Comparison of ENCODE assay signal across 1 cellular context in genomic region chr20:5714261-5715041, GRCh38.
TF ChIP-seq lines count a peak whose summit lies in the region.

No MANE protein-coding gene starts in this region.

TF ChIP-seq in HepG2, 621 proteins besides CTCF, POLR2A, EP300 and RAD21 (continued from another document and continues in another):
- no peak for TF ChIP-seq ATF2 (CRISPR knock-in tag; IDR thresholded peaks at IDR 0.05)
- TF ChIP-seq, protein P1, sequence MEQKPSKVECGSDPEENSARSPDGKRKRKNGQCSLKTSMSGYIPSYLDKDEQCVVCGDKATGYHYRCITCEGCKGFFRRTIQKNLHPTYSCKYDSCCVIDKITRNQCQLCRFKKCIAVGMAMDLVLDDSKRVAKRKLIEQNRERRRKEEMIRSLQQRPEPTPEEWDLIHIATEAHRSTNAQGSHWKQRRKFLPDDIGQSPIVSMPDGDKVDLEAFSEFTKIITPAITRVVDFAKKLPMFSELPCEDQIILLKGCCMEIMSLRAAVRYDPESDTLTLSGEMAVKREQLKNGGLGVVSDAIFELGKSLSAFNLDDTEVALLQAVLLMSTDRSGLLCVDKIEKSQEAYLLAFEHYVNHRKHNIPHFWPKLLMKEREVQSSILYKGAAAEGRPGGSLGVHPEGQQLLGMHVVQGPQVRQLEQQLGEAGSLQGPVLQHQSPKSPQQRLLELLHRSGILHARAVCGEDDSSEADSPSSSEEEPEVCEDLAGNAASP (CRISPR knock-in tag; IDR thresholded peaks at IDR 0.05; ENCODE audit: borderline replicate concordance) = peak; percentile 57; the same call in 1 of the 2 replicates
- TF ChIP-seq JUNB (CRISPR knock-in tag; IDR thresholded peaks at IDR 0.05; ENCODE audit: borderline replicate concordance) = no peak
- no peak for TF ChIP-seq ZNF709 (CRISPR knock-in tag; IDR thresholded peaks at IDR 0.05)
- no peak for TF ChIP-seq ZNF776 (CRISPR knock-in tag; IDR thresholded peaks at IDR 0.05)
- TF ChIP-seq MBNL3 (CRISPR knock-in tag; conservative IDR thresholded peaks at IDR 0.05) = no peak
- TF ChIP-seq, protein P2, sequence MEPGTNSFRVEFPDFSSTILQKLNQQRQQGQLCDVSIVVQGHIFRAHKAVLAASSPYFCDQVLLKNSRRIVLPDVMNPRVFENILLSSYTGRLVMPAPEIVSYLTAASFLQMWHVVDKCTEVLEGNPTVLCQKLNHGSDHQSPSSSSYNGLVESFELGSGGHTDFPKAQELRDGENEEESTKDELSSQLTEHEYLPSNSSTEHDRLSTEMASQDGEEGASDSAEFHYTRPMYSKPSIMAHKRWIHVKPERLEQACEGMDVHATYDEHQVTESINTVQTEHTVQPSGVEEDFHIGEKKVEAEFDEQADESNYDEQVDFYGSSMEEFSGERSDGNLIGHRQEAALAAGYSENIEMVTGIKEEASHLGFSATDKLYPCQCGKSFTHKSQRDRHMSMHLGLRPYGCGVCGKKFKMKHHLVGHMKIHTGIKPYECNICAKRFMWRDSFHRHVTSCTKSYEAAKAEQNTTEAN (CRISPR knock-in tag; conservative IDR thresholded peaks at IDR 0.05) = no peak; the same call in 1 of the 2 replicates
- TF ChIP-seq ZNF546 (CRISPR knock-in tag; conservative IDR thresholded peaks at IDR 0.05) = no peak
- TF ChIP-seq SCMH1 (CRISPR knock-in tag; IDR thresholded peaks at IDR 0.05; ENCODE audit: borderline replicate concordance) = no peak
- TF ChIP-seq SMAD1 (CRISPR knock-in tag; IDR thresholded peaks at IDR 0.05; ENCODE audit: borderline replicate concordance, low read depth) = no peak
- no peak for TF ChIP-seq STAT5B (CRISPR knock-in tag; IDR thresholded peaks at IDR 0.05)
- TF ChIP-seq HBP1 (CRISPR knock-in tag; IDR thresholded peaks at IDR 0.05; ENCODE audit: low read depth) = no peak; the same call in 1 of the 2 replicates
- no peak for TF ChIP-seq SNRNP70 (IDR thresholded peaks at IDR 0.05; ENCODE audit: low read depth, low read length)
- no peak for TF ChIP-seq GPN1 (CRISPR knock-in tag; IDR thresholded peaks at IDR 0.05; ENCODE audit: borderline replicate concordance)
- TF ChIP-seq PAX8 (CRISPR knock-in tag; IDR thresholded peaks at IDR 0.05; ENCODE audit: borderline replicate concordance) = no peak
- no peak for TF ChIP-seq ZNF781 (CRISPR knock-in tag; IDR thresholded peaks at IDR 0.05; ENCODE audit: borderline replicate concordance, not compliant biosample characterization)
- no peak for TF ChIP-seq E2F5 (CRISPR knock-in tag; conservative IDR thresholded peaks at IDR 0.05)
- no peak for TF ChIP-seq GPBP1L1 (CRISPR knock-in tag; IDR thresholded peaks at IDR 0.05)
- no peak for TF ChIP-seq HOXA5 (CRISPR knock-in tag; IDR thresholded peaks at IDR 0.05)
- TF ChIP-seq ZFAT (CRISPR knock-in tag; conservative IDR thresholded peaks at IDR 0.05) = no peak
- TF ChIP-seq ZNF441 (CRISPR knock-in tag; IDR thresholded peaks at IDR 0.05; ENCODE audit: borderline replicate concordance) = 0 out of 2 replicates have a peak, but pooled peaks have one; percentile 46
- TF ChIP-seq ATF7-NPFF (CRISPR knock-in tag; IDR thresholded peaks at IDR 0.05; ENCODE audit: low read depth) = no peak
- peak; percentile 48 for TF ChIP-seq CEBPG (CRISPR knock-in tag; IDR thresholded peaks at IDR 0.05)
- TF ChIP-seq CEBPB (IDR thresholded peaks at IDR 0.05; ENCODE audit: borderline replicate concordance, low read depth, low read length) = no peak
- no peak for TF ChIP-seq ZFY (CRISPR knock-in tag; IDR thresholded peaks at IDR 0.05)
- no peak for TF ChIP-seq IKZF4 (CRISPR knock-in tag; IDR thresholded peaks at IDR 0.05; ENCODE audit: borderline replicate concordance, low read depth, not compliant biosample characterization)
- no peak for TF ChIP-seq KLF6 (CRISPR knock-in tag; IDR thresholded peaks at IDR 0.05)
- TF ChIP-seq ZMYM2 (CRISPR knock-in tag; IDR thresholded peaks at IDR 0.05) = no peak
- no peak for TF ChIP-seq AFF4 (CRISPR knock-in tag; IDR thresholded peaks at IDR 0.05)
- TF ChIP-seq THAP11 (CRISPR knock-in tag; IDR thresholded peaks at IDR 0.05) = peak; percentile 27; the same call in 1 of the 2 replicates
- TF ChIP-seq ISX (CRISPR knock-in tag; conservative IDR thresholded peaks at IDR 0.05) = no peak
- no peak for TF ChIP-seq SRSF1 (optimal IDR thresholded peaks at IDR 0.05; ENCODE audit: low read depth, low read length)
- TF ChIP-seq SOX6 (IDR thresholded peaks at IDR 0.05) = no peak
- TF ChIP-seq SOX6 (CRISPR knock-in tag; IDR thresholded peaks at IDR 0.05) = peak; percentile 83
- no peak for TF ChIP-seq HNRNPUL1 (IDR thresholded peaks at IDR 0.05; ENCODE audit: low read depth, low read length)
- no peak for TF ChIP-seq AKAP8 (CRISPR knock-in tag; IDR thresholded peaks at IDR 0.05)
- TF ChIP-seq IKZF1 (IDR thresholded peaks at IDR 0.05) = no peak
- TF ChIP-seq ZNF329 (CRISPR knock-in tag; IDR thresholded peaks at IDR 0.05; ENCODE audit: low read depth) = no peak
- no peak for TF ChIP-seq U2AF1 (optimal IDR thresholded peaks at IDR 0.05; ENCODE audit: low read depth, low read length)
- TF ChIP-seq THAP8 (CRISPR knock-in tag; IDR thresholded peaks at IDR 0.05; ENCODE audit: borderline replicate concordance) = no peak
- TF ChIP-seq, protein P3, sequence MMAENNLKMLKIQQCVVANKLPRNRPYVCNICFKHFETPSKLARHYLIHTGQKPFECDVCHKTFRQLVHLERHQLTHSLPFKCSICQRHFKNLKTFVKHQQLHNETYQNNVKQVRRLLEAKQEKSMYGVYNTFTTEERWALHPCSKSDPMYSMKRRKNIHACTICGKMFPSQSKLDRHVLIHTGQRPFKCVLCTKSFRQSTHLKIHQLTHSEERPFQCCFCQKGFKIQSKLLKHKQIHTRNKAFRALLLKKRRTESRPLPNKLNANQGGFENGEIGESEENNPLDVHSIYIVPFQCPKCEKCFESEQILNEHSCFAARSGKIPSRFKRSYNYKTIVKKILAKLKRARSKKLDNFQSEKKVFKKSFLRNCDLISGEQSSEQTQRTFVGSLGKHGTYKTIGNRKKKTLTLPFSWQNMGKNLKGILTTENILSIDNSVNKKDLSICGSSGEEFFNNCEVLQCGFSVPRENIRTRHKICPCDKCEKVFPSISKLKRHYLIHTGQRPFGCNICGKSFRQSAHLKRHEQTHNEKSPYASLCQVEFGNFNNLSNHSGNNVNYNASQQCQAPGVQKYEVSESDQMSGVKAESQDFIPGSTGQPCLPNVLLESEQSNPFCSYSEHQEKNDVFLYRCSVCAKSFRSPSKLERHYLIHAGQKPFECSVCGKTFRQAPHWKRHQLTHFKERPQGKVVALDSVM (CRISPR knock-in tag; IDR thresholded peaks at IDR 0.05) = no peak
- TF ChIP-seq ZNF501 (CRISPR knock-in tag; IDR thresholded peaks at IDR 0.05) = no peak
- TF ChIP-seq MTERF4 (CRISPR knock-in tag; IDR thresholded peaks at IDR 0.05) = no peak
- no peak for TF ChIP-seq ZNF264 (CRISPR knock-in tag; IDR thresholded peaks at IDR 0.05)
